Comparison of ENCODE assay signal across 20 cellular contexts in genomic region chr1:197787623-197788536, GRCh38. TPM values are rescaled to one million over a fixed set of nuclear protein-coding genes. Genes with fewer than 3 reads are reported as not detected.
DNase-seq lines count a peak whose midpoint lies in the region; ATAC-seq and TF ChIP-seq lines count a peak whose summit lies in the region.
"Had no signal": no experiment of that assay in that cellular context is flagged by ENCODE, and none has a peak within 500 bp of the region (broad histone marks: within the 10 kb centered on the region; RNA-seq: fewer than 3 reads in every experiment).

No MANE protein-coding gene starts in this region.

- H3K27me3 Mint-ChIP-seq in MCF 10A (ENCODE audit: insufficient read depth, unreplicated experiment) = no peaks in the 10 kb centered on the region

- CTCF ChIA-PET in MCF 10A (lab: Yijun Ruan, JAX) (interaction anchor here (0.6 to 1.4 kb wide), 4 partner anchors 20 to 400 kb away, joined by 3 to 5 read pairs (median 3); no protein-coding TSS in a partner anchor), mammary epithelial cell (lab: Charles Lee; ENCODE audit: low non-redundant PET) (no interaction called here)

- TF ChIP-seq CTCF in MCF 10A (IDR thresholded peaks at IDR 0.05; ENCODE audit: unreplicated experiment) (no peak), mammary epithelial cell (conservative IDR thresholded peaks at IDR 0.05 in 1 of 2, IDR thresholded peaks at IDR 0.05 in 1 of 2; ENCODE audit: extremely low read depth in 1 of 2, insufficient read depth in 1 of 2, low read depth in 1 of 2, low read length in 2 of 2) (no peak), upper lobe of left lung (IDR thresholded peaks at IDR 0.05) (no peak)

- no peak overlapping the region for H4K91ac ChIP-seq in neuronal stem cell (ENCODE audit: low read depth, low read length, poor library complexity)

- H2BK120ac ChIP-seq in neuronal stem cell (ENCODE audit: low read depth, low read length) = no peak overlapping the region

- H3K27me3 ChIP-seq in mammary epithelial cell (ENCODE audit: insufficient read depth, low read length) = no peaks in the 10 kb centered on the region
- no peaks in the 10 kb centered on the region for H3K27me3 ChIP-seq in neuronal stem cell (ENCODE audit: control insufficient read depth in 3 of 3, insufficient read depth in 3 of 3, low read depth in 1 of 3, low read length in 3 of 3)
- H3K27me3 ChIP-seq in upper lobe of left lung = no peaks in the 10 kb centered on the region

- H3K36me3 ChIP-seq in mammary epithelial cell (ENCODE audit: insufficient read depth, low read length) (no peaks in the 10 kb centered on the region), neuronal stem cell (replicated peaks in 1 of 2; ENCODE audit: control insufficient read depth in 2 of 2, insufficient read depth in 2 of 2, low read length in 2 of 2) (no peaks in the 10 kb centered on the region), upper lobe of left lung (no peaks in the 10 kb centered on the region)

- no peak for TF ChIP-seq EP300 in upper lobe of left lung (IDR thresholded peaks at IDR 0.05)

- H3K9ac ChIP-seq in mammary epithelial cell (ENCODE audit: insufficient read depth, low read length) = no peak overlapping the region
- no peak overlapping the region for H3K9ac ChIP-seq in neuronal stem cell (ENCODE audit: low read depth, low read length, poor library complexity)

- no peak overlapping the region for H3K4ac ChIP-seq in neuronal stem cell (ENCODE audit: low read length)

- H3K4me3 Mint-ChIP-seq in MCF 10A (ENCODE audit: unreplicated experiment) = no peak overlapping the region

- H3K9me3 Mint-ChIP-seq in MCF 10A (ENCODE audit: unreplicated experiment) = no peaks in the 10 kb centered on the region

- peak overlapping the region; percentile 80 for H3K18ac ChIP-seq in neuronal stem cell (ENCODE audit: low read length)

- peaks cover 28% of the 10 kb centered on the region for H3K4me1 Mint-ChIP-seq in MCF 10A (ENCODE audit: insufficient read depth, unreplicated experiment)

- H3K27ac ChIP-seq in mammary epithelial cell (ENCODE audit: insufficient read depth, low read depth, low read length) = no peak overlapping the region
- peak overlapping the region; percentile 47 for H3K27ac ChIP-seq in epithelial cell of prostate
- no peak overlapping the region for H3K27ac ChIP-seq in neuronal stem cell (replicated peaks; ENCODE audit: low read length)
- H3K27ac ChIP-seq in upper lobe of left lung = no peak overlapping the region

- no peaks in the 10 kb centered on the region for H3K36me3 Mint-ChIP-seq in MCF 10A (ENCODE audit: insufficient read depth, unreplicated experiment)

- in situ Hi-C loops in mammary epithelial cell (cut with MboI; ENCODE audit: low sequenced_read_pairs in 2 of 2) = no loop called here

- H3K9me3 ChIP-seq in mammary epithelial cell (replicated peaks; ENCODE audit: insufficient read depth, low read length) (no peaks in the 10 kb centered on the region), neuronal stem cell (replicated peaks in 1 of 2; ENCODE audit: control insufficient read depth in 2 of 2, insufficient read depth in 1 of 2, low read depth in 1 of 2, low read length in 2 of 2) (peaks cover 0 to 1% of the 10 kb centered on the region in 2 donors), upper lobe of left lung (no peaks in the 10 kb centered on the region)

- peak overlapping the region; percentile 41 for H2BK12ac ChIP-seq in neuronal stem cell (ENCODE audit: low read length)

- H3K23ac ChIP-seq in neuronal stem cell (ENCODE audit: low read depth, low read length, poor library complexity) = no peak overlapping the region

- DNase-seq in MCF 10A (ENCODE audit: unreplicated experiment) (no peak), mammary epithelial cell (no peak), epithelial cell of prostate (ENCODE audit: low read depth, low spot score) (no peak), neuronal stem cell (ENCODE audit: low spot score) (no peak), upper lobe of left lung (peak in 1 of 2 donors; percentile 56), middle frontal gyrus (ENCODE audit: extremely low spot score, low spot score) (no peak)
- DNase-seq in NK-92 treated with Interleukin-12 subunit alpha and Interleukin-12 subunit beta, amount 100 ng/mL, for 24 hours (lab: John Stamatoyannopoulos, UW) = no peak
- DNase-seq: 8988T, DMS 273 treated with DMSO at 0.1 percent for 48 hours, DND-41, KG1, NCI-H1417 treated with DMSO at 0.1 percent for 48 hours, NCI-H187 treated with DMSO at 0.1 percent for 48 hours, NCI-H2227 treated with DMSO at 0.1 percent for 48 hours, NCI-H510A treated with DMSO at 0.1 percent for 48 hours, NCI-H774, RPMI8226, SIG-M5 had no signal

- BruUV-seq in MCF 10A (replicated peaks; lab: Mats Ljungman, UMichigan) (no TSS peak), mammary epithelial cell (replicated peaks; lab: Mats Ljungman, UMichigan) (no TSS peak)

- H3K4me3 ChIP-seq in mammary epithelial cell (replicated peaks in 1 of 3; ENCODE audit: insufficient read depth in 1 of 3, low read depth in 2 of 3, low read length in 3 of 3) (no peak overlapping the region), neuronal stem cell (ENCODE audit: low read length in 2 of 2) (no peak overlapping the region), upper lobe of left lung (no peak overlapping the region)

- no peak overlapping the region for H2AFZ ChIP-seq in mammary epithelial cell (ENCODE audit: low read depth, low read length)
- no peak overlapping the region for H2AFZ ChIP-seq in neuronal stem cell (ENCODE audit: low read length)

- no peak overlapping the region for H4K8ac ChIP-seq in neuronal stem cell (ENCODE audit: low read depth, low read length)

- dilution Hi-C loops in mammary epithelial cell (cut with HindIII; ENCODE audit: low sequenced_read_pairs) = no loop called here

- peak overlapping the region; percentile 53 for H2BK5ac ChIP-seq in neuronal stem cell (ENCODE audit: low read length)

- peak overlapping the region; percentile 56 for H3K14ac ChIP-seq in neuronal stem cell (ENCODE audit: low read length)

- H2AK5ac ChIP-seq in neuronal stem cell (ENCODE audit: low read depth, low read length) = peak overlapping the region; percentile 74

- H4K20me1 ChIP-seq in mammary epithelial cell (ENCODE audit: insufficient read depth, low read length) = no peaks in the 10 kb centered on the region

- H3K4me2 ChIP-seq in mammary epithelial cell (ENCODE audit: insufficient read depth, low read depth, low read length) = no peak overlapping the region
- no peak overlapping the region for H3K4me2 ChIP-seq in neuronal stem cell (ENCODE audit: insufficient read depth, low read length, poor library complexity, severe bottlenecking)

- H2BK15ac ChIP-seq in neuronal stem cell (ENCODE audit: low read length) = no peak overlapping the region

- peaks cover 37% of the 10 kb centered on the region for H3K4me1 ChIP-seq in mammary epithelial cell (ENCODE audit: insufficient read depth, low read length)
- no peaks in the 10 kb centered on the region for H3K4me1 ChIP-seq in neuronal stem cell (ENCODE audit: control insufficient read depth in 2 of 2, insufficient read depth in 1 of 2, low read depth in 1 of 2, low read length in 2 of 2)
- H3K4me1 ChIP-seq in upper lobe of left lung = no peaks in the 10 kb centered on the region

- intact Hi-C loops in MCF 10A (cut with micrococcal nuclease) (no loop called here), mammary epithelial cell (cut with micrococcal nuclease) (loop anchor here (1.0 kb wide), 1 partner anchor 12 kb away; no protein-coding TSS in a partner anchor)

- no peaks in the 10 kb centered on the region for H3K79me1 ChIP-seq in neuronal stem cell (ENCODE audit: low read depth, low read length)

- POLR2A ChIA-PET in MCF 10A (lab: Yijun Ruan, JAX) = interaction anchor here (0.7 to 1.4 kb wide), 5 partner anchors 11 to 1094 kb away, joined by 3 to 10 read pairs (median 3); partner anchors contain the start of gene DENND1B

- peak overlapping the region; percentile 65 for H3K27ac Mint-ChIP-seq in MCF 10A (ENCODE audit: low read depth, unreplicated experiment)

- peak; percentile 21 to 30 for ATAC-seq in upper lobe of left lung (ENCODE audit: low FRiP score in 2 of 2)
- ATAC-seq in HG03025 (IDR thresholded peaks at IDR 0.05; ENCODE audit: low FRiP score, unreplicated experiment) = no peak

- TF ChIP-seq POLR2A in upper lobe of left lung (IDR thresholded peaks at IDR 0.05) = no peak

- no peaks in the 10 kb centered on the region for H3K79me2 ChIP-seq in mammary epithelial cell (ENCODE audit: insufficient read depth, low read length)

- WGBS in mammary epithelial cell (ENCODE audit: low coverage, missing lambda C conversion rate) = 99% methylated on average over 6 of the region's 7 CpGs
- WGBS in neuronal stem cell (ENCODE audit: extremely low coverage in 2 of 2, insufficient read length in 2 of 2, insufficient replicate concordance in 1 of 2), 2 donors = no CpG with 5 or more reads among the region's 7 CpGs
- WGBS in upper lobe of left lung, 2 donors = 88 to 90% methylated on average over 3 to 7 of the region's 7 CpGs

RNA-seq across cellular contexts. Expression of gene DENND1B, which starts 12.6 kb away (rescaled TPM):
- 19.2 and 20.9 TPM in 2 replicates for total RNA-seq in MCF 10A (2022)
- 10 to 100 TPM; 12.5 to 31.7 TPM for total RNA-seq in mammary epithelial cell
- polyA plus RNA-seq in mammary epithelial cell = 2.8 TPM
- polyA minus RNA-seq in mammary epithelial cell = 7.1 TPM
- 4.9 TPM for polyA plus RNA-seq in neuronal stem cell (2013, experiment 1 of 2)
- 5.2 TPM for polyA plus RNA-seq in neuronal stem cell (2013, experiment 2 of 2)
- total RNA-seq in upper lobe of left lung = 10 to 100 TPM; 14.9 to 39.1 (median 21.0) TPM
- total RNA-seq: G401 had no signal
